ENCODE assay signal across 9 cellular contexts in the genomic region with DNA sequence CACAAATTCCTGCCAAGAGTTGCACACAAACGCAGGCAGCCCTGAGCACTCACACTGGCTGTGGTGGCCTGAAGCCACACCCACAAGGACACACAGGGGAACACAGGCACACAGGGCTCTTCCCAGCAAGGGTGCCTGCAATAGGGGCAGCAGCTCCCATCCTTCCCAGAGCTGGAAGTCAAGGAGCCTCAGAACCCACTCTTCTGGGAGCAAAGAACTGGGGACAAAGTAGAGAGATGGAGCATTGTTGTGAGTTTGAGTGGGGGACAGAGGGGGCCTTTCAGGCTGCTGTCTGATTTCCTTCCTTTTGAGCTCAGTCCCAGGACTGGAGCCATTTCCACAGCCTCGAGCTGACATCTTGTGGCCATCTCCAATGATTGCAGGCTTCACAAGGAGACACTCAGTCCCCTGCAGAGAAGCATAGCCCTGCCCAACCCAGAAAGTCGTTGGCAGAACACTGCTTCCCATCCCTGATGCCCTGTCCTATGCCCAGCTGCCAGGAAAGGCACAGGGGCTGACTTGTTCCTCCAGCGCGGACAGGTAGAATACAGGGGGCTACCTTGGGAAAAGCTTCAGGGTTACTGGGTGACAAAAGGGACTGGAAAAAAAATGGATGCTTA. TPM values are rescaled to one million over a fixed set of nuclear protein-coding genes. Genes with fewer than 3 reads are reported as not detected.
DNase-seq lines count a peak whose midpoint lies in the region; ATAC-seq, FAIRE-seq and TF ChIP-seq lines count a peak whose summit lies in the region.
"Had no signal": no experiment of that assay in that cellular context is flagged by ENCODE, and none has a peak within 500 bp of the region (broad histone marks: within the 10 kb centered on the region; RNA-seq: fewer than 3 reads in every experiment).

No MANE protein-coding gene starts in this region.

- TF ChIP-seq CTCF in bronchial epithelial cell (IDR thresholded peaks at IDR 0.05; ENCODE audit: insufficient read depth, low read length, severe bottlenecking), result peak; percentile 80

- H3K36me3 ChIP-seq in bronchial epithelial cell (ENCODE audit: control insufficient read depth, insufficient read depth, low read length), result no peaks in the 10 kb centered on the region

- no peaks in the 10 kb centered on the region for H3K4me1 Mint-ChIP-seq in stimulated activated memory B cell treated with anti-CD40 and anti-IgM and Interleukin-4, amounts not matched to agents 10 μg/mL and 1 μg/mL and 100 μg/mL, for 72 hours
- H3K4me1 Mint-ChIP-seq: CD4-positive, CD25-positive, alpha-beta regulatory T cell had no signal

- peak; percentile 95 for ATAC-seq in left colon
- peak; percentile 62 for ATAC-seq in stimulated activated memory B cell treated with anti-CD40 and anti-IgM and Interleukin-4, amounts not matched to agents 10 μg/mL and 1 μg/mL and 100 μg/mL, for 72 hours
- no peak for ATAC-seq in GM21526 (IDR thresholded peaks at IDR 0.05; ENCODE audit: low FRiP score, unreplicated experiment)

- H3K27ac Mint-ChIP-seq in stimulated activated memory B cell treated with anti-CD40 and anti-IgM and Interleukin-4, amounts not matched to agents 10 μg/mL and 1 μg/mL and 100 μg/mL, for 72 hours, result no peak overlapping the region
- H3K27ac Mint-ChIP-seq: CD4-positive, CD25-positive, alpha-beta regulatory T cell had no signal

- H3K4me3 ChIP-seq in bronchial epithelial cell (ENCODE audit: low read depth, low read length), result no peak overlapping the region

- H3K27me3 ChIP-seq in bronchial epithelial cell (ENCODE audit: control insufficient read depth, insufficient read depth, low read length), result peaks cover 15% of the 10 kb centered on the region

- peaks cover 49% of the 10 kb centered on the region for H3K27me3 Mint-ChIP-seq in stimulated activated memory B cell treated with anti-CD40 and anti-IgM and Interleukin-4, amounts not matched to agents 10 μg/mL and 1 μg/mL and 100 μg/mL, for 72 hours

- no peaks in the 10 kb centered on the region for H3K9me3 Mint-ChIP-seq in stimulated activated memory B cell treated with anti-CD40 and anti-IgM and Interleukin-4, amounts not matched to agents 10 μg/mL and 1 μg/mL and 100 μg/mL, for 72 hours

- peak; percentile 89 for FAIRE-seq in bronchial epithelial cell (lab: Jason Lieb, UNC)

- intact Hi-C loops in left colon (cut with DNase I, micrococcal nuclease), result no loop called here

- peak; percentile 60 for DNase-seq in NCI-H1436 (lab: John Stamatoyannopoulos, UW)
- DNase-seq in NCI-H1436 treated with DMSO at 0.1 percent for 48 hours (lab: John Stamatoyannopoulos, UW), result no peak
- peak; percentile 82 for DNase-seq in HuH-7.5 (ENCODE audit: low spot score)
- DNase-seq in RKO (ENCODE audit: low spot score), result peak; percentile 78
- peak; percentile 58 for DNase-seq in bronchial epithelial cell (ENCODE audit: low read depth)
- peak in 1 of 2 donors; percentile 56 for DNase-seq in left colon

- H3K4me3 Mint-ChIP-seq in stimulated activated memory B cell treated with anti-CD40 and anti-IgM and Interleukin-4, amounts not matched to agents 10 μg/mL and 1 μg/mL and 100 μg/mL, for 72 hours, result no peak overlapping the region
- H3K4me3 Mint-ChIP-seq: CD4-positive, CD25-positive, alpha-beta regulatory T cell had no signal

- no peaks in the 10 kb centered on the region for H3K36me3 Mint-ChIP-seq in stimulated activated memory B cell treated with anti-CD40 and anti-IgM and Interleukin-4, amounts not matched to agents 10 μg/mL and 1 μg/mL and 100 μg/mL, for 72 hours
- H3K36me3 Mint-ChIP-seq: CD4-positive, CD25-positive, alpha-beta regulatory T cell had no signal

RNA-seq across cellular contexts. Expression of a gene that starts 34.4 kb away (rescaled TPM):
- total RNA-seq in bronchial epithelial cell (12.1 and 15.1 TPM in 2 replicates), left colon (10 to 100 TPM; 18.5 to 20.3 TPM)
